Comparison of ENCODE assay signal across 10 cellular contexts in the genomic region with DNA sequence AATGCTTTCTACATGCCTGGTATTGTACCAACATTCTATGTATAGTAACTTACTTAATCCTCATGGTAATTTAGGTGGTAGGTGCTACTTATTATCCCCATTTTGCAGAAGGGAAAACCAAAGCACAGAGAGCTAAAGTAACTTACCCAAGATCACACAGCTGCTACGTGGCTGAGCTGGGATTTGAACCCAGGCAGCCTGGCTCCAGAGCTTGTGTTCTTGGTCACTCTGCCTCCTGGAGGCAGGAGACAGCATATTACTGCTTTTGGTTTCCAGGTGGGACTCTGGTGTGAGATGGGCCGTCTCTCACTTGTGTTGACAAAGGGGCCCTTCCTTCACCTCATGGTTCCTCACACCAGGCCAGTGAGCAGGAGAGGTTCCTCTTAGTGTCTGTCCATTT.
DNase-seq lines count a peak whose midpoint lies in the region; ATAC-seq and TF ChIP-seq lines count a peak whose summit lies in the region.
"Had no signal": no experiment of that assay in that cellular context is flagged by ENCODE, and none has a peak within 500 bp of the region (broad histone marks: within the 10 kb centered on the region; RNA-seq: fewer than 3 reads in every experiment).

No MANE protein-coding gene starts in this region.

- H3K79me2 ChIP-seq in OCI-LY7 (ENCODE audit: insufficient read depth, low read depth, low read length) = peaks cover 35% of the 10 kb centered on the region; the same call in 1 of the 2 replicates

- no peak overlapping the region for H3K4me2 ChIP-seq in OCI-LY7 (ENCODE audit: low read length)

- POLR2A ChIA-PET in OCI-LY7 (lab: Charles Lee) (interaction anchor here (1.0 to 1.3 kb wide), 2 partner anchors 17 to 23 kb away, joined by 4 to 5 read pairs; no protein-coding TSS in a partner anchor), WTC11 (lab: Charles Lee) (no interaction called here)

- no TSS peak for BruUV-seq in OCI-LY7 (replicated peaks; lab: Mats Ljungman, UMichigan)

- peaks cover 11% of the 10 kb centered on the region for H3K4me1 Mint-ChIP-seq in WTC11

- H3K4me3 ChIP-seq in GM12865 (ENCODE audit: low read depth, low read length) = no peak overlapping the region
- H3K4me3 ChIP-seq in OCI-LY7 (ENCODE audit: low read depth, low read length, poor library complexity, severe bottlenecking) = no peak overlapping the region
- no peak overlapping the region for H3K4me3 ChIP-seq in fibroblast of pulmonary artery (replicated peaks; ENCODE audit: low read depth, low read length)
- H3K4me3 ChIP-seq in skeletal muscle tissue (ENCODE audit: low read length in 3 of 3) = no peak overlapping the region

- no peak overlapping the region for H3K9ac ChIP-seq in skeletal muscle tissue (ENCODE audit: low read depth in 1 of 3, low read length in 3 of 3)

- H2AFZ ChIP-seq in OCI-LY7 (ENCODE audit: low read length) = no peak overlapping the region

- H3K9me3 ChIP-seq in OCI-LY7 (ENCODE audit: low read length) (no peaks in the 10 kb centered on the region), skeletal muscle tissue (ENCODE audit: control insufficient read depth in 3 of 3, low read length in 3 of 3) (no peaks in the 10 kb centered on the region)

- no peak overlapping the region for H3K27ac Mint-ChIP-seq in WTC11
- H3K27ac Mint-ChIP-seq: activated naive CD8-positive, alpha-beta T cell had no signal

- DNase-seq in GM12865 (ENCODE audit: low read depth) = peak; percentile 69
- DNase-seq in OCI-LY7 (ENCODE audit: low spot score) = no peak
- no peak for DNase-seq in fibroblast of pulmonary artery (ENCODE audit: low read depth)
- DNase-seq in WTC11 (ENCODE audit: low spot score) = no peak
- no peak for DNase-seq in NCI-H1930 (lab: John Stamatoyannopoulos, UW)
- DNase-seq in activated CD4-positive, alpha-beta T cell treated with anti-CD3 and anti-CD28 coated beads, Interleukin-2, amount 50 U/mL, for 48 hours = no peak
- DNase-seq: NCI-H524 had no signal

- intact Hi-C loops in OCI-LY7 (cut with micrococcal nuclease; ENCODE audit: unreplicated experiment) = loop anchor here (2.0 kb wide), 1 partner anchor 19 kb away; no protein-coding TSS in a partner anchor

- peaks cover 13% of the 10 kb centered on the region; the same call in 1 of the 2 replicates for H3K36me3 ChIP-seq in OCI-LY7 (ENCODE audit: insufficient read depth, low read length)
- H3K36me3 ChIP-seq in skeletal muscle tissue (ENCODE audit: control insufficient read depth in 3 of 3, insufficient read depth in 3 of 3, low read length in 3 of 3) = peaks cover 5 to 14% (median 6%) of the 10 kb centered on the region in 3 donors

- TF ChIP-seq CTCF in GM12865 (IDR thresholded peaks at IDR 0.05; ENCODE audit: insufficient read depth, low read depth, low read length, missing control alignments) = peak; percentile 40
- peak; percentile 52 for TF ChIP-seq CTCF in OCI-LY7 (conservative IDR thresholded peaks at IDR 0.05; ENCODE audit: low read length)
- peak; percentile 3 for TF ChIP-seq CTCF in fibroblast of pulmonary artery (IDR thresholded peaks at IDR 0.05; ENCODE audit: low read length, missing control alignments)
- TF ChIP-seq CTCF in WTC11 (IDR thresholded peaks at IDR 0.05) = no peak

- CTCF ChIA-PET in OCI-LY7 (lab: Charles Lee; ENCODE audit: unreplicated experiment) (no interaction called here), WTC11 (lab: Charles Lee) (interaction anchor here (0.7 to 1.3 kb wide), 4 partner anchors 10 to 28 kb away, joined by 3 to 5 read pairs (median 4); no protein-coding TSS in a partner anchor)

- H3K36me3 Mint-ChIP-seq in WTC11 = no peaks in the 10 kb centered on the region; the same call in 1 of the 2 replicates
- H3K36me3 Mint-ChIP-seq: activated naive CD8-positive, alpha-beta T cell had no signal

- H4K20me1 ChIP-seq in OCI-LY7 (ENCODE audit: insufficient read depth, low read length) = peaks cover 15% of the 10 kb centered on the region

- H3K27me3 Mint-ChIP-seq in WTC11 (ENCODE audit: low read depth) = no peaks in the 10 kb centered on the region
- H3K27me3 Mint-ChIP-seq: activated naive CD8-positive, alpha-beta T cell had no signal

- H3K27ac ChIP-seq in OCI-LY7 (ENCODE audit: low read depth, low read length, poor library complexity, severe bottlenecking) = no peak overlapping the region
- H3K27ac ChIP-seq in skeletal muscle tissue (ENCODE audit: low read depth, low read length) = peak overlapping the region; percentile 83

- ATAC-seq in WTC11 = no peak
- ATAC-seq in HG02642 (IDR thresholded peaks at IDR 0.05; ENCODE audit: poor library complexity, unreplicated experiment) = no peak

- no peaks in the 10 kb centered on the region for H3K9me2 ChIP-seq in OCI-LY7 (ENCODE audit: insufficient read depth, low read length)

- H3K4me1 ChIP-seq in OCI-LY7 (ENCODE audit: insufficient read depth, low read length, poor library complexity, severe bottlenecking) (peaks cover 33% of the 10 kb centered on the region), skeletal muscle tissue (ENCODE audit: control insufficient read depth in 3 of 3, insufficient read depth in 3 of 3, low read length in 3 of 3) (peaks cover 62 to 85% (median 82%) of the 10 kb centered on the region in 3 donors)

- H3K27me3 ChIP-seq in skeletal muscle tissue (ENCODE audit: control insufficient read depth in 3 of 3, insufficient read depth in 3 of 3, low read length in 3 of 3) = no peaks in the 10 kb centered on the region

- H3K4me3 Mint-ChIP-seq in WTC11 = no peak overlapping the region
- H3K4me3 Mint-ChIP-seq: activated naive CD8-positive, alpha-beta T cell had no signal

- H3K9me3 Mint-ChIP-seq in WTC11 = no peaks in the 10 kb centered on the region

TF ChIP-seq in WTC11, 78 proteins besides CTCF, POLR2A, EP300 and RAD21:
- TF ChIP-seq, protein P1, sequence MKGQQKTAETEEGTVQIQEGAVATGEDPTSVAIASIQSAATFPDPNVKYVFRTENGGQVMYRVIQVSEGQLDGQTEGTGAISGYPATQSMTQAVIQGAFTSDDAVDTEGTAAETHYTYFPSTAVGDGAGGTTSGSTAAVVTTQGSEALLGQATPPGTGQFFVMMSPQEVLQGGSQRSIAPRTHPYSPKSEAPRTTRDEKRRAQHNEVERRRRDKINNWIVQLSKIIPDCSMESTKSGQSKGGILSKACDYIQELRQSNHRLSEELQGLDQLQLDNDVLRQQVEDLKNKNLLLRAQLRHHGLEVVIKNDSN (CRISPR knock-in tag; IDR thresholded peaks at IDR 0.05) = no peak
- TF ChIP-seq SMAD4 (CRISPR knock-in tag; IDR thresholded peaks at IDR 0.05) = no peak
- TF ChIP-seq ZNF121 (CRISPR knock-in tag; IDR thresholded peaks at IDR 0.05) = no peak
- TF ChIP-seq ESRRA (CRISPR knock-in tag; IDR thresholded peaks at IDR 0.05; ENCODE audit: borderline replicate concordance) = no peak
- no peak for TF ChIP-seq SMAD3 (CRISPR knock-in tag; IDR thresholded peaks at IDR 0.05; ENCODE audit: borderline replicate concordance)
- no peak for TF ChIP-seq RELA (CRISPR knock-in tag; IDR thresholded peaks at IDR 0.05; ENCODE audit: borderline replicate concordance)
- TF ChIP-seq IRF2 (CRISPR knock-in tag; IDR thresholded peaks at IDR 0.05; ENCODE audit: borderline replicate concordance, low read depth) = no peak
- no peak for TF ChIP-seq ZNF671 (CRISPR knock-in tag; IDR thresholded peaks at IDR 0.05)
- no peak for TF ChIP-seq PRRX2 (CRISPR knock-in tag; IDR thresholded peaks at IDR 0.05)
- TF ChIP-seq, protein P2, sequence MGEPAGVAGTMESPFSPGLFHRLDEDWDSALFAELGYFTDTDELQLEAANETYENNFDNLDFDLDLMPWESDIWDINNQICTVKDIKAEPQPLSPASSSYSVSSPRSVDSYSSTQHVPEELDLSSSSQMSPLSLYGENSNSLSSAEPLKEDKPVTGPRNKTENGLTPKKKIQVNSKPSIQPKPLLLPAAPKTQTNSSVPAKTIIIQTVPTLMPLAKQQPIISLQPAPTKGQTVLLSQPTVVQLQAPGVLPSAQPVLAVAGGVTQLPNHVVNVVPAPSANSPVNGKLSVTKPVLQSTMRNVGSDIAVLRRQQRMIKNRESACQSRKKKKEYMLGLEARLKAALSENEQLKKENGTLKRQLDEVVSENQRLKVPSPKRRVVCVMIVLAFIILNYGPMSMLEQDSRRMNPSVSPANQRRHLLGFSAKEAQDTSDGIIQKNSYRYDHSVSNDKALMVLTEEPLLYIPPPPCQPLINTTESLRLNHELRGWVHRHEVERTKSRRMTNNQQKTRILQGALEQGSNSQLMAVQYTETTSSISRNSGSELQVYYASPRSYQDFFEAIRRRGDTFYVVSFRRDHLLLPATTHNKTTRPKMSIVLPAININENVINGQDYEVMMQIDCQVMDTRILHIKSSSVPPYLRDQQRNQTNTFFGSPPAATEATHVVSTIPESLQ (CRISPR knock-in tag; IDR thresholded peaks at IDR 0.05) = no peak
- no peak for TF ChIP-seq TEAD4 (CRISPR knock-in tag; IDR thresholded peaks at IDR 0.05)
- no peak for TF ChIP-seq ELF4 (CRISPR knock-in tag; IDR thresholded peaks at IDR 0.05; ENCODE audit: low read depth)
